ENCODE assay signal across 17 cellular contexts in genomic region chr3:101721650-101721917, GRCh38. TPM values are rescaled to one million over a fixed set of nuclear protein-coding genes. Genes with fewer than 3 reads are reported as not detected.
DNase-seq lines count a peak whose midpoint lies in the region; ATAC-seq and TF ChIP-seq lines count a peak whose summit lies in the region.
"Had no signal": no experiment of that assay in that cellular context is flagged by ENCODE, and none has a peak within 500 bp of the region (broad histone marks: within the 10 kb centered on the region; RNA-seq: fewer than 3 reads in every experiment).

No MANE protein-coding gene starts in this region.

- H3K4me3 Mint-ChIP-seq in activated CD8-positive, alpha-beta memory T cell treated with anti-CD3 and anti-CD28 coated beads, Interleukin-2, amount 10 ng/mL, durations not matched to agents 7 days and 5 days, result peak overlapping the region; percentile 13
- H3K4me3 Mint-ChIP-seq in activated naive CD8-positive, alpha-beta T cell treated with anti-CD3 and anti-CD28 coated beads, Interleukin-2, amount 10 ng/mL, durations not matched to agents 7 days and 5 days, result peak overlapping the region; percentile 74
- no peak overlapping the region for H3K4me3 Mint-ChIP-seq in progenitor cell of endocrine pancreas (ENCODE audit: low read depth)

- no peaks in the 10 kb centered on the region for H3K27me3 Mint-ChIP-seq in activated CD8-positive, alpha-beta memory T cell treated with anti-CD3 and anti-CD28 coated beads, Interleukin-2, amount 10 ng/mL, durations not matched to agents 7 days and 5 days
- H3K27me3 Mint-ChIP-seq in activated naive CD8-positive, alpha-beta T cell treated with anti-CD3 and anti-CD28 coated beads, Interleukin-2, amount 10 ng/mL, durations not matched to agents 7 days and 5 days, result no peaks in the 10 kb centered on the region
- H3K27me3 Mint-ChIP-seq in progenitor cell of endocrine pancreas, result no peaks in the 10 kb centered on the region

- no peak for ATAC-seq in activated CD8-positive, alpha-beta memory T cell treated with anti-CD3 and anti-CD28 coated beads, Interleukin-2, amount 10 ng/mL, durations not matched to agents 7 days and 5 days
- no peak for ATAC-seq in activated naive CD8-positive, alpha-beta T cell treated with anti-CD3 and anti-CD28 coated beads, Interleukin-2, amount 10 ng/mL, durations not matched to agents 7 days and 5 days (ENCODE audit: low read depth)
- ATAC-seq in gastrocnemius medialis, result no peak

- H3K9ac ChIP-seq in HUES64 (ENCODE audit: low read depth, low read length), result peak overlapping the region; percentile 2

- H3K27ac ChIP-seq in HUES64 (ENCODE audit: low read depth, low read length) (no peak overlapping the region), gastrocnemius medialis (peak overlapping the region; percentile 36 to 71 (median 60))
- H3K27ac ChIP-seq: coronary artery, sigmoid colon had no signal

- no peak overlapping the region for H3K4me3 ChIP-seq in HUES64 (ENCODE audit: low read length)
- H3K4me3 ChIP-seq in gastrocnemius medialis, result no peak overlapping the region
- H3K4me3 ChIP-seq: coronary artery, sigmoid colon had no signal

- H3K4me1 ChIP-seq in HUES64 (ENCODE audit: insufficient read depth, low read length) (peaks cover 9% of the 10 kb centered on the region; the same call in 1 of the 2 replicates), gastrocnemius medialis (peaks cover 10 to 32% of the 10 kb centered on the region in 2 donors)

- in situ Hi-C loops in gastrocnemius medialis (cut with MboI; ENCODE audit: low sequenced_read_pairs in 4 of 4), result no loop called here

- H3K27me3 ChIP-seq in HUES64 (ENCODE audit: insufficient read depth, low read length), result no peaks in the 10 kb centered on the region
- no peaks in the 10 kb centered on the region for H3K27me3 ChIP-seq in gastrocnemius medialis
- H3K27me3 ChIP-seq: sigmoid colon had no signal

- no peak for TF ChIP-seq CTCF in gastrocnemius medialis (IDR thresholded peaks at IDR 0.05 in 4 of 5, conservative IDR thresholded peaks at IDR 0.05 in 1 of 5)
- no peak for TF ChIP-seq CTCF in progenitor cell of endocrine pancreas (IDR thresholded peaks at IDR 0.05; ENCODE audit: unreplicated experiment)

- H3K9me3 Mint-ChIP-seq in activated CD8-positive, alpha-beta memory T cell treated with anti-CD3 and anti-CD28 coated beads, Interleukin-2, amount 10 ng/mL, durations not matched to agents 7 days and 5 days (ENCODE audit: low read depth), result no peaks in the 10 kb centered on the region
- H3K9me3 Mint-ChIP-seq in activated naive CD8-positive, alpha-beta T cell treated with anti-CD3 and anti-CD28 coated beads, Interleukin-2, amount 10 ng/mL, durations not matched to agents 7 days and 5 days, result no peaks in the 10 kb centered on the region
- H3K9me3 Mint-ChIP-seq in progenitor cell of endocrine pancreas (ENCODE audit: low read depth), result no peaks in the 10 kb centered on the region

- POLR2A ChIA-PET in activated naive CD8-positive, alpha-beta T cell treated with anti-CD3 and anti-CD28 coated beads, Interleukin-2, amount 10 ng/mL, durations not matched to agents 7 days and 5 days (lab: Charles Lee), result interaction anchor here (0.9 to 1.3 kb wide), 3 partner anchors 31 to 128 kb away, joined by 3 to 4 read pairs (median 3); partner anchors contain the start of gene NFKBIZ

- TF ChIP-seq POLR2A in gastrocnemius medialis (IDR thresholded peaks at IDR 0.05), result no peak

- H3K9me3 ChIP-seq in HUES64 (ENCODE audit: insufficient read depth, low read depth, low read length) (no peaks in the 10 kb centered on the region), gastrocnemius medialis (no peaks in the 10 kb centered on the region)
- H3K9me3 ChIP-seq: sigmoid colon had no signal

- peak overlapping the region; percentile 91 for H3K27ac Mint-ChIP-seq in activated CD8-positive, alpha-beta memory T cell treated with anti-CD3 and anti-CD28 coated beads, Interleukin-2, amount 10 ng/mL, durations not matched to agents 7 days and 5 days
- H3K27ac Mint-ChIP-seq in activated naive CD8-positive, alpha-beta T cell treated with anti-CD3 and anti-CD28 coated beads, Interleukin-2, amount 10 ng/mL, durations not matched to agents 7 days and 5 days, result peak overlapping the region; percentile 91
- no peak overlapping the region for H3K27ac Mint-ChIP-seq in progenitor cell of endocrine pancreas

- peaks cover 3% of the 10 kb centered on the region for H3K36me3 ChIP-seq in HUES64 (ENCODE audit: insufficient read depth, low read length)
- no peaks in the 10 kb centered on the region for H3K36me3 ChIP-seq in gastrocnemius medialis
- H3K36me3 ChIP-seq: sigmoid colon had no signal

- intact Hi-C loops in gastrocnemius medialis (cut with DNase I; ENCODE audit: low total_unique reads), result no loop called here

- CTCF ChIA-PET in activated CD8-positive, alpha-beta memory T cell treated with anti-CD3 and anti-CD28 coated beads, Interleukin-2, amount 10 ng/mL, durations not matched to agents 7 days and 5 days (lab: Charles Lee), result interaction anchor here (1.1 to 1.6 kb wide), 3 partner anchors 23 to 148 kb away, joined by 3 read pairs; partner anchors contain the start of genes NXPE3 and PCNP

- no peaks in the 10 kb centered on the region for H3K36me3 Mint-ChIP-seq in activated CD8-positive, alpha-beta memory T cell treated with anti-CD3 and anti-CD28 coated beads, Interleukin-2, amount 10 ng/mL, durations not matched to agents 7 days and 5 days
- H3K36me3 Mint-ChIP-seq in activated naive CD8-positive, alpha-beta T cell treated with anti-CD3 and anti-CD28 coated beads, Interleukin-2, amount 10 ng/mL, durations not matched to agents 7 days and 5 days, result peaks cover 3% of the 10 kb centered on the region
- no peaks in the 10 kb centered on the region for H3K36me3 Mint-ChIP-seq in progenitor cell of endocrine pancreas (ENCODE audit: insufficient read depth)

- H3K4me1 Mint-ChIP-seq in activated CD8-positive, alpha-beta memory T cell treated with anti-CD3 and anti-CD28 coated beads, Interleukin-2, amount 10 ng/mL, durations not matched to agents 7 days and 5 days, result peaks cover 35% of the 10 kb centered on the region
- H3K4me1 Mint-ChIP-seq in activated naive CD8-positive, alpha-beta T cell treated with anti-CD3 and anti-CD28 coated beads, Interleukin-2, amount 10 ng/mL, durations not matched to agents 7 days and 5 days, result peaks cover 26% of the 10 kb centered on the region
- peaks cover 6% of the 10 kb centered on the region for H3K4me1 Mint-ChIP-seq in progenitor cell of endocrine pancreas (ENCODE audit: low read depth)

- DNase-seq in activated CD8-positive, alpha-beta memory T cell treated with anti-CD3 and anti-CD28 coated beads, Interleukin-2, amount 10 ng/mL, durations not matched to agents 7 days and 5 days, result no peak
- DNase-seq in activated CD8-positive, alpha-beta memory T cell treated with anti-CD3 and anti-CD28 coated beads for 24 hours, result no peak
- no peak for DNase-seq in activated naive CD8-positive, alpha-beta T cell treated with anti-CD3 and anti-CD28 coated beads, Interleukin-2, amount 10 ng/mL, durations not matched to agents 7 days and 5 days
- DNase-seq in gastrocnemius medialis, result no peak
- DNase-seq in NCI-H187 treated with DMSO at 0.1 percent for 48 hours (lab: John Stamatoyannopoulos, UW), result no peak
- DNase-seq in DMS 273 treated with DMSO at 0.1 percent for 48 hours (lab: John Stamatoyannopoulos, UW), result no peak
- DNase-seq in progenitor cell of endocrine pancreas (ENCODE audit: low spot score, unreplicated experiment), result no peak
- DNase-seq: ACHN; activated CD4-positive, CD25-positive, alpha-beta regulatory T cell treated with anti-CD3 and anti-CD28 coated beads, Interleukin-2, amount 50 U/mL, for 72 hours; H7; NCI-H1092 treated with DMSO at 0.1 percent for 48 hours; NCI-H526 treated with DMSO at 0.1 percent for 48 hours; SHP77 treated with DMSO at 0.1 percent for 48 hours; sigmoid colon; trophoblast cell had no signal

RNA-seq across cellular contexts. Expression of gene CEP97, which starts 2.8 kb away (rescaled TPM):
- 10 to 100 TPM; 22.5 TPM for total RNA-seq in activated CD8-positive, alpha-beta memory T cell treated with anti-CD3 and anti-CD28 coated beads, Interleukin-2, amount 10 ng/mL, durations not matched to agents 7 days and 5 days
- 6.0 TPM for polyA plus RNA-seq in HUES64 (2013, experiment 1 of 2)
- 7.0 TPM for polyA plus RNA-seq in HUES64 (2013, experiment 2 of 2)
- 10 to 100 TPM; 21.5 TPM for total RNA-seq in activated naive CD8-positive, alpha-beta T cell treated with anti-CD3 and anti-CD28 coated beads, Interleukin-2, amount 10 ng/mL, durations not matched to agents 7 days and 5 days
- 10 to 100 TPM in 3 of 4 donors, 1 to 10 TPM in 1; 8.3 to 20.0 (median 13.2) TPM for total RNA-seq in gastrocnemius medialis
- 21.9 and 24.5 TPM in 2 replicates for total RNA-seq in progenitor cell of endocrine pancreas

RNA-seq across cellular contexts. Expression of gene RPL24, which starts 35.1 kb away (rescaled TPM):
- total RNA-seq in activated CD8-positive, alpha-beta memory T cell treated with anti-CD3 and anti-CD28 coated beads, Interleukin-2, amount 10 ng/mL, durations not matched to agents 7 days and 5 days, result 1,000 to 10,000 TPM in 1 of 2 experiments, 100 to 1,000 TPM in 1; 941 to 1,094 TPM
- polyA plus RNA-seq in HUES64 (2013, experiment 1 of 2), result 2,302 TPM
- polyA plus RNA-seq in HUES64 (2013, experiment 2 of 2), result 2,440 TPM
- 1,000 to 10,000 TPM; 1,017 to 1,034 TPM for total RNA-seq in activated naive CD8-positive, alpha-beta T cell treated with anti-CD3 and anti-CD28 coated beads, Interleukin-2, amount 10 ng/mL, durations not matched to agents 7 days and 5 days
- total RNA-seq in gastrocnemius medialis (1,000 to 10,000 TPM; 1,085 to 1,329 (median 1,254) TPM), progenitor cell of endocrine pancreas (1,063 and 1,124 TPM in 2 replicates)

RNA-seq across cellular contexts. Expression of gene ZBTB11, which starts 44.7 kb away (rescaled TPM):
- 10 to 100 TPM; 30.3 to 31.3 TPM for total RNA-seq in activated CD8-positive, alpha-beta memory T cell treated with anti-CD3 and anti-CD28 coated beads, Interleukin-2, amount 10 ng/mL, durations not matched to agents 7 days and 5 days
- polyA plus RNA-seq in HUES64 (2013, experiment 1 of 2), result 7.9 TPM
- 8.2 TPM for polyA plus RNA-seq in HUES64 (2013, experiment 2 of 2)
- 10 to 100 TPM; 35.0 to 35.3 TPM for total RNA-seq in activated naive CD8-positive, alpha-beta T cell treated with anti-CD3 and anti-CD28 coated beads, Interleukin-2, amount 10 ng/mL, durations not matched to agents 7 days and 5 days
- total RNA-seq in gastrocnemius medialis, result 10 to 100 TPM; 14.6 to 20.9 (median 16.1) TPM
- 17.8 and 18.8 TPM in 2 replicates for total RNA-seq in progenitor cell of endocrine pancreas

RNA-seq across cellular contexts. Expression of gene NXPE3, which starts 57.4 kb away (rescaled TPM):
- total RNA-seq in activated CD8-positive, alpha-beta memory T cell treated with anti-CD3 and anti-CD28 coated beads, Interleukin-2, amount 10 ng/mL, durations not matched to agents 7 days and 5 days, result 10 to 100 TPM; 19.6 to 20.4 TPM
- polyA plus RNA-seq in HUES64 (2013, experiment 1 of 2), result 14.3 TPM
- polyA plus RNA-seq in HUES64 (2013, experiment 2 of 2), result 16.1 TPM
- 10 to 100 TPM; 29.8 to 30.7 TPM for total RNA-seq in activated naive CD8-positive, alpha-beta T cell treated with anti-CD3 and anti-CD28 coated beads, Interleukin-2, amount 10 ng/mL, durations not matched to agents 7 days and 5 days
- 10 to 100 TPM; 31.5 to 52.0 (median 44.5) TPM for total RNA-seq in gastrocnemius medialis
- 6.4 and 7.2 TPM in 2 replicates for total RNA-seq in progenitor cell of endocrine pancreas
